23 cellular contexts compared by ENCODE assay signal in genomic region chr2:188919824-188920223, GRCh38.
A peak's percentile ranks its signal among the peaks of the same experiment; 100 is the strongest.
DNase-seq lines count a peak whose midpoint lies in the region; ATAC-seq lines count a peak whose summit lies in the region.
"Had no signal": no experiment of that assay in that cellular context is flagged by ENCODE, and none has a peak within 500 bp of the region (broad histone marks: within the 10 kb centered on the region; RNA-seq: fewer than 3 reads in every experiment).

No MANE protein-coding gene starts in this region.

- H3K27me3 ChIP-seq in adipocyte (replicated peaks; ENCODE audit: control insufficient read depth, insufficient read depth, low read length), result no peaks in the 10 kb centered on the region
- H3K27me3 ChIP-seq: body of pancreas, ovary, sigmoid colon, SJSA1 had no signal

- ATAC-seq in GM18868 (IDR thresholded peaks at IDR 0.05; ENCODE audit: unreplicated experiment), result peak; percentile 82
- peak; percentile 66 for ATAC-seq in HG02588 (IDR thresholded peaks at IDR 0.05; ENCODE audit: unreplicated experiment)
- peak; percentile 86 for ATAC-seq in HG03432 (IDR thresholded peaks at IDR 0.05; ENCODE audit: unreplicated experiment)
- ATAC-seq in HG03439 (IDR thresholded peaks at IDR 0.05; ENCODE audit: unreplicated experiment), result no peak
- no peak for ATAC-seq in GM21526 (IDR thresholded peaks at IDR 0.05; ENCODE audit: low FRiP score, unreplicated experiment)
- ATAC-seq: activated naive CD4-positive, alpha-beta T cell treated with anti-CD3 and anti-CD28 coated beads, Interleukin-2, amount 50 U/mL, for 72 hours; activated T-cell treated with anti-CD3 and anti-CD28 coated beads, Interleukin-2, amount 50 U/mL, for 4 hours; body of pancreas; T-helper 17 cell had no signal

- H3K9me3 ChIP-seq in adipocyte (ENCODE audit: control insufficient read depth, low read length), result peaks cover under 1% of the 10 kb centered on the region
- H3K9me3 ChIP-seq: body of pancreas, ovary, sigmoid colon had no signal

- DNase-seq in adipocyte (ENCODE audit: low read depth), result no peak
- DNase-seq in inferior parietal cortex (ENCODE audit: extremely low spot score), result no peak
- no peak for DNase-seq in globus pallidus (ENCODE audit: low spot score)
- DNase-seq: activated CD4-positive, alpha-beta memory T cell treated with anti-CD3 and anti-CD28 coated beads, Interleukin-2, amount 10 ng/mL, durations not matched to agents 7 days and 5 days; activated T-cell treated with anti-CD3 and anti-CD28 coated beads, Interleukin-2, amount 50 U/mL, for 4 hours; body of pancreas; CD4-positive, alpha-beta memory T cell; DMS79; KG1; kidney glomerular epithelial cell; naive B cell; NCI-H1105; NCI-H69; ovary; sigmoid colon; T-helper 17 cell had no signal

- H3K4me1 ChIP-seq in adipocyte (ENCODE audit: control insufficient read depth, insufficient read depth, low read length), result peaks cover 12% of the 10 kb centered on the region
- H3K4me1 ChIP-seq: SJSA1 had no signal

- H3K9ac ChIP-seq in adipocyte (ENCODE audit: low read length), result peak overlapping the region; percentile 12

- H3K4me3 ChIP-seq in adipocyte (ENCODE audit: low read length), result no peak overlapping the region
- H3K4me3 ChIP-seq: body of pancreas, ovary, sigmoid colon, SJSA1 had no signal

- no peaks in the 10 kb centered on the region for H3K36me3 ChIP-seq in adipocyte (ENCODE audit: control insufficient read depth, insufficient read depth, low read length, severe bottlenecking)
- H3K36me3 ChIP-seq: ovary, sigmoid colon, SJSA1 had no signal

Comparison
In these comparisons a context has a peak if more than half of its experiments do, and no peak if none do; other contexts are left out.
1. ATAC-seq: peak in GM18868 (single experiment), HG02588 (single experiment) and HG03432 (single experiment); none in HG03439 (single experiment) and GM21526 (single experiment).